In the genomic region with DNA sequence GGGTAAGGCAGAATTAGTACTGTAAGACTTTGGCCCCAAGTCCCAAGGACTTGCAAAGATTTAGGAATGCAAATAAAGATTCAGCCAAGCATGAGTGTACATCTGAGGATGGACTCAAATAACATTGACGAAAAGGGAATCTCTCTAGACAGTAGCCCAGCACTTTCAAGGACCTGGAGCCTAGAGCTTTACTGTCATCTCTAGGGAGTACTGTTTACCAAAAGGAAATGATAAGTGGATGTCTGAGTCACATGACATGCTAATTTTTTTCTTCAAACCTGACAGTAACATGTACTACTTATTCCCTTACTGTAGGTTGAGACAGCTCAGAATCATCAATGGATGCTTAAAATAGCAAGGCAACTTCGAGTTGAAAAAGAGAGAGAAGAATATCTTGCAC, we compare ENCODE assay signal across 1 cellular context.
TF ChIP-seq lines count a peak whose summit lies in the region.

No MANE protein-coding gene starts in this region.

TF ChIP-seq in IMR-90, 13 proteins besides CTCF, POLR2A, EP300 and RAD21 (continued from another document):
- TF ChIP-seq, protein P1, sequence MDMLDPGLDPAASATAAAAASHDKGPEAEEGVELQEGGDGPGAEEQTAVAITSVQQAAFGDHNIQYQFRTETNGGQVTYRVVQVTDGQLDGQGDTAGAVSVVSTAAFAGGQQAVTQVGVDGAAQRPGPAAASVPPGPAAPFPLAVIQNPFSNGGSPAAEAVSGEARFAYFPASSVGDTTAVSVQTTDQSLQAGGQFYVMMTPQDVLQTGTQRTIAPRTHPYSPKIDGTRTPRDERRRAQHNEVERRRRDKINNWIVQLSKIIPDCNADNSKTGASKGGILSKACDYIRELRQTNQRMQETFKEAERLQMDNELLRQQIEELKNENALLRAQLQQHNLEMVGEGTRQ (IDR thresholded peaks at IDR 0.05; ENCODE audit: low read depth, low read length) = peak; percentile 78
- TF ChIP-seq BHLHE40 (IDR thresholded peaks at IDR 0.05; ENCODE audit: low read depth, low read length) (peak; percentile 58), CHD1 (IDR thresholded peaks at IDR 0.05; ENCODE audit: low read depth, low read length) (no peak), RCOR1 (IDR thresholded peaks at IDR 0.05; ENCODE audit: insufficient replicate concordance, low read length) (no peak)
